ENCODE assay signal across 19 cellular contexts in the genomic region with DNA sequence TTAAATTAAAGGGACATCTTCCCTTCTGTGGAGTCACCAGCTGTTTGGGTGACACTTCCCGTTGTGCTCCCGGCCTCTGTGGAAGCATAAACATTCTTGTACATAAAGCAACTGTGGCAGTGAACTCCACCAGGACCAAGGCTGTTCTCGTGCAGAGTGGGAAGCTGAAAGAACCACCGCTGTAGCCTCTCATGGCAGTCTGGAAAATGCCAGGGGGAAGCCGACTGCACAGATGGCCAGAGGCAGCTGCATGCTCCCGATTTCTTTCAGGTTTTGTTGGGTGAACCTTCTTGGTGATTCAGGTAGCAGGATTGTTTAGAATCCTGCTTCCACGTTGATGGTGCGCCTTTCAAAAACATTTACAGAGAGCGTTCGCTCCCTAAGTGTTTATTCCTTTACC. TPM values are rescaled to one million over a fixed set of nuclear protein-coding genes. Genes with fewer than 3 reads are reported as not detected.
DNase-seq lines count a peak whose midpoint lies in the region; ATAC-seq, FAIRE-seq and TF ChIP-seq lines count a peak whose summit lies in the region.
"Had no signal": no experiment of that assay in that cellular context is flagged by ENCODE, and none has a peak within 500 bp of the region (broad histone marks: within the 10 kb centered on the region; RNA-seq: fewer than 3 reads in every experiment).

No MANE protein-coding gene starts in this region.

- peaks cover 2% of the 10 kb centered on the region for H3K9me3 Mint-ChIP-seq in CD8-positive, alpha-beta T cell
- no peaks in the 10 kb centered on the region for H3K9me3 Mint-ChIP-seq in astrocyte (ENCODE audit: unreplicated experiment)

- POLR2A ChIA-PET in CD8-positive, alpha-beta T cell (lab: Charles Lee) = interaction anchor here (1.1 to 4.9 kb wide), 2 partner anchors 9 to 10 kb away, joined by 5 to 21 read pairs; partner anchors contain the start of gene UBASH3B

- no peaks in the 10 kb centered on the region for H3K27me3 Mint-ChIP-seq in CD8-positive, alpha-beta T cell (ENCODE audit: low read depth)
- H3K27me3 Mint-ChIP-seq in astrocyte (ENCODE audit: low read depth, unreplicated experiment) = no peaks in the 10 kb centered on the region
- H3K27me3 Mint-ChIP-seq: activated CD4-positive, alpha-beta T cell treated with anti-CD3 and anti-CD28 coated beads for 36 hours had no signal

- H3K4me2 ChIP-seq in astrocyte (ENCODE audit: low read length) = peak overlapping the region; percentile 63

- peaks cover 74% of the 10 kb centered on the region for H3K4me1 ChIP-seq in CD8-positive, alpha-beta T cell (ENCODE audit: insufficient read depth, low read length)
- peaks cover 31% of the 10 kb centered on the region for H3K4me1 ChIP-seq in astrocyte (ENCODE audit: insufficient read depth, low read length)
- H3K4me1 ChIP-seq in neutrophil (ENCODE audit: control insufficient read depth in 1 of 2, insufficient read depth in 1 of 2, low read depth in 1 of 2, low read length in 1 of 2) = peaks cover 33 to 43% of the 10 kb centered on the region in 2 experiments
- H3K4me1 ChIP-seq: BE2C, vagina had no signal

- CTCF ChIA-PET in CD8-positive, alpha-beta T cell (lab: Charles Lee) = interaction anchor here (1.4 to 6.4 kb wide), 7 partner anchors 8 to 93 kb away, joined by 3 to 47 read pairs (median 4); partner anchors contain the start of gene UBASH3B

- peaks cover 34% of the 10 kb centered on the region for H3K36me3 Mint-ChIP-seq in CD8-positive, alpha-beta T cell
- peaks cover 19% of the 10 kb centered on the region for H3K36me3 Mint-ChIP-seq in astrocyte (ENCODE audit: low read depth, unreplicated experiment)

- no peak overlapping the region for H3K4me3 ChIP-seq in CD8-positive, alpha-beta T cell (ENCODE audit: low read depth, low read length)
- H3K4me3 ChIP-seq in astrocyte (ENCODE audit: insufficient read depth, low read depth, low read length) (no peak overlapping the region), neutrophil (ENCODE audit: low read depth in 1 of 2, low read length in 1 of 2) (peak overlapping the region in 1 of 2 experiments; percentile 0)
- H3K4me3 ChIP-seq: SJSA1, vagina had no signal

- no peak for ATAC-seq in CD8-positive, alpha-beta T cell
- no peak for ATAC-seq in GM21526 (IDR thresholded peaks at IDR 0.05; ENCODE audit: low FRiP score, unreplicated experiment)
- ATAC-seq: activated CD4-positive, alpha-beta T cell treated with anti-CD3 and anti-CD28 coated beads for 36 hours had no signal

- peaks cover 83% of the 10 kb centered on the region for H3K79me2 ChIP-seq in astrocyte (ENCODE audit: insufficient read depth, low read length)

- TF ChIP-seq CTCF in CD8-positive, alpha-beta T cell (IDR thresholded peaks at IDR 0.05) = no peak
- TF ChIP-seq CTCF in astrocyte (IDR thresholded peaks at IDR 0.05; ENCODE audit: insufficient read depth, low read depth, low read length) (no peak), neutrophil (IDR thresholded peaks at IDR 0.05) (no peak)

- H2AFZ ChIP-seq in astrocyte (ENCODE audit: low read depth, low read length) = no peak overlapping the region

- no peaks in the 10 kb centered on the region for H3K27me3 ChIP-seq in CD8-positive, alpha-beta T cell (ENCODE audit: insufficient read depth, low read length)
- H3K27me3 ChIP-seq in astrocyte (ENCODE audit: insufficient read depth, low read length) = no peaks in the 10 kb centered on the region
- H3K27me3 ChIP-seq in neutrophil = no peaks in the 10 kb centered on the region
- H3K27me3 ChIP-seq: SJSA1, vagina had no signal

- H3K9ac ChIP-seq in astrocyte (ENCODE audit: low read length) = no peak overlapping the region

- H3K4me1 Mint-ChIP-seq in CD8-positive, alpha-beta T cell (ENCODE audit: low read depth) = peaks cover 75% of the 10 kb centered on the region
- H3K4me1 Mint-ChIP-seq in astrocyte (ENCODE audit: low read depth, unreplicated experiment) = peaks cover 24% of the 10 kb centered on the region

- intact Hi-C loops in CD8-positive, alpha-beta T cell (cut with DNase I, micrococcal nuclease) = loop anchor here in 1 of 2 experiments (1.0 kb wide), 1 partner anchor 9 kb away; no protein-coding TSS in a partner anchor

- DNase-seq in CD8-positive, alpha-beta T cell = no peak
- DNase-seq in astrocyte (ENCODE audit: low read depth) (no peak), T1000 (lab: John Stamatoyannopoulos, UW) (no peak)
- DNase-seq in activated CD4-positive, alpha-beta T cell treated with anti-CD3 and anti-CD28 coated beads, Interleukin-2, amount 50 U/mL, for 48 hours = no peak
- DNase-seq: activated CD4-positive, alpha-beta T cell treated with anti-CD3 and anti-CD28 coated beads for 36 hours; activated effector memory CD4-positive, alpha-beta T cell treated with Interleukin-2 at 50 U/mL for 16 hours; amniotic stem cell; BE2C; DMS153; endodermal cell; NCI-H146; NCI-H69; stimulated activated CD4-positive, alpha-beta T cell treated with anti-CD3 and anti-CD28 coated beads, Interleukin-12 subunit alpha, Interleukin-12 subunit beta, amount 100 ng/mL, for 4 hours had no signal

- H4K20me1 ChIP-seq in astrocyte (ENCODE audit: insufficient read depth, low read length) = peaks cover 73% of the 10 kb centered on the region

- no peak for FAIRE-seq in astrocyte (lab: Jason Lieb, UNC)

- H3K27ac ChIP-seq in CD8-positive, alpha-beta T cell (ENCODE audit: low read depth, low read length) = no peak overlapping the region
- peak overlapping the region; percentile 91 for H3K27ac ChIP-seq in KOPT-K1 (ENCODE audit: low read depth, low read length, poor library complexity, severe bottlenecking)
- no peak overlapping the region for H3K27ac ChIP-seq in astrocyte (ENCODE audit: low read depth, low read length)
- peak overlapping the region; percentile 75 for H3K27ac ChIP-seq in neutrophil
- H3K27ac ChIP-seq: SJSA1, vagina had no signal

- peak overlapping the region; percentile 49 for H3K27ac Mint-ChIP-seq in CD8-positive, alpha-beta T cell
- no peak overlapping the region for H3K27ac Mint-ChIP-seq in astrocyte (ENCODE audit: unreplicated experiment)
- H3K27ac Mint-ChIP-seq: endodermal cell had no signal

- no peak overlapping the region for H3K4me3 Mint-ChIP-seq in CD8-positive, alpha-beta T cell
- no peak overlapping the region for H3K4me3 Mint-ChIP-seq in astrocyte (ENCODE audit: unreplicated experiment)
- H3K4me3 Mint-ChIP-seq: activated CD4-positive, alpha-beta T cell treated with anti-CD3 and anti-CD28 coated beads for 36 hours; endodermal cell; neural crest cell had no signal

- no peaks in the 10 kb centered on the region for H3K9me3 ChIP-seq in CD8-positive, alpha-beta T cell (ENCODE audit: low read length)
- H3K9me3 ChIP-seq in KOPT-K1 (ENCODE audit: insufficient read depth, low read length, poor library complexity, severe bottlenecking) (no peaks in the 10 kb centered on the region), astrocyte (ENCODE audit: insufficient read depth, low read depth, low read length) (peaks cover 6% of the 10 kb centered on the region), neutrophil (no peaks in the 10 kb centered on the region)
- H3K9me3 ChIP-seq: BE2C, SJSA1, vagina had no signal

- H3K36me3 ChIP-seq in CD8-positive, alpha-beta T cell (ENCODE audit: insufficient read depth, low read length) = no peaks in the 10 kb centered on the region
- peaks cover 39% of the 10 kb centered on the region for H3K36me3 ChIP-seq in KOPT-K1 (ENCODE audit: insufficient read depth, low read length)
- H3K36me3 ChIP-seq in astrocyte (ENCODE audit: insufficient read depth, low read length) = no peaks in the 10 kb centered on the region
- H3K36me3 ChIP-seq in neutrophil = no peaks in the 10 kb centered on the region
- H3K36me3 ChIP-seq: BE2C, SJSA1, vagina had no signal

RNA-seq across cellular contexts. Expression of gene UBASH3B, which starts 10.4 kb away (rescaled TPM):
- total RNA-seq in CD8-positive, alpha-beta T cell = 10 to 100 TPM; 16.7 to 19.3 TPM
- 62.1 and 64.0 TPM in 2 replicates for total RNA-seq in astrocyte

Comparison
In these comparisons a context has a peak if more than half of its experiments do, and no peak if none do; other contexts are left out.
1. H3K27ac ChIP-seq: peak in KOPT-K1 (single experiment) and neutrophil (single experiment); none in CD8-positive, alpha-beta T cell (single experiment) and astrocyte (single experiment).